2 cellular contexts compared by ENCODE assay signal in genomic region chr13:113072370-113072769, GRCh38.
TF ChIP-seq lines count a peak whose summit lies in the region.

No MANE protein-coding gene starts in this region.

TF ChIP-seq in HepG2, 621 proteins besides CTCF, POLR2A, EP300 and RAD21:
- peak; percentile 75; the same call in 1 of the 2 replicates for TF ChIP-seq CEBPB (IDR thresholded peaks at IDR 0.05; ENCODE audit: borderline replicate concordance, low read depth, low read length)
- TF ChIP-seq ZNF24 (IDR thresholded peaks at IDR 0.05) = no peak

TF ChIP-seq in K562, 482 proteins besides CTCF, POLR2A, EP300 and RAD21:
- TF ChIP-seq BCL6 (CRISPR knock-in tag; IDR thresholded peaks at IDR 0.05) = no peak
- no peak for TF ChIP-seq BCOR (IDR thresholded peaks at IDR 0.05)
- TF ChIP-seq CEBPG (CRISPR knock-in tag; IDR thresholded peaks at IDR 0.05) = no peak
- TF ChIP-seq CEBPG (tag; conservative IDR thresholded peaks at IDR 0.05 in 1 of 2, IDR thresholded peaks at IDR 0.05 in 1 of 2) = peak in 1 of 2 experiments; percentile 58; a peak in 2 of 4 replicates
- TF ChIP-seq CEBPB (tag; IDR thresholded peaks at IDR 0.05) = peak; percentile 67
- TF ChIP-seq SAP30 (IDR thresholded peaks at IDR 0.05; ENCODE audit: borderline replicate concordance, insufficient read depth, low read depth, low read length, poor library complexity, severe bottlenecking) = no peak
- TF ChIP-seq RAD51 (IDR thresholded peaks at IDR 0.05; ENCODE audit: borderline replicate concordance, low read depth) = no peak
